In genomic region chr5:171680485-171680884, GRCh38 we compare ENCODE assay signal across 19 cellular contexts.
"Had no signal": no experiment of that assay in that cellular context is flagged by ENCODE, and none has a peak within 500 bp of the region (broad histone marks: within the 10 kb centered on the region; RNA-seq: fewer than 3 reads in every experiment).

No MANE protein-coding gene starts in this region.

- H3K36me3 Mint-ChIP-seq: immature natural killer cell, natural killer cell had no signal

- ATAC-seq: heart left ventricle, natural killer cell, psoas muscle had no signal

- H3K27me3 ChIP-seq: heart left ventricle, right atrium auricular region, thyroid gland had no signal

- H3K9me3 ChIP-seq: heart left ventricle, left ventricle myocardium inferior, psoas muscle, right atrium auricular region, thyroid gland had no signal

- FAIRE-seq: endometrium had no signal

- H3K4me1 Mint-ChIP-seq: immature natural killer cell, natural killer cell had no signal

- H3K4me3 ChIP-seq: heart left ventricle, left ventricle myocardium inferior, psoas muscle, right atrium auricular region, thyroid gland had no signal

- DNase-seq: activated effector memory CD4-positive, alpha-beta T cell treated with Interleukin-2 at 50 U/mL for 16 hours; activated naive CD4-positive, alpha-beta T cell treated with anti-CD3 and anti-CD28 coated beads for 36 hours; activated T-cell treated with anti-CD3 and anti-CD28 coated beads, Interleukin-2, amount 50 U/mL, for 48 hours; cerebellar nuclear complex; cortex of kidney; heart left ventricle; immature natural killer cell; kidney glomerular epithelial cell; left ventricle myocardium inferior; midbrain; natural killer cell; psoas muscle; stimulated activated CD4-positive, alpha-beta T cell treated with anti-CD3 and anti-CD28 coated beads, Interleukin-4, amount 100 ng/mL, for 4 hours; substantia nigra; T-helper 9 cell; thyroid gland had no signal

- H3K36me3 ChIP-seq: heart left ventricle, left ventricle myocardium inferior, right atrium auricular region, thyroid gland had no signal

- H3K27ac Mint-ChIP-seq: activated naive CD4-positive, alpha-beta T cell treated with anti-CD3 and anti-CD28 coated beads for 36 hours; immature natural killer cell; natural killer cell; stimulated activated naive CD8-positive, alpha-beta T cell treated with anti-CD3 and anti-CD28 coated beads, Interleukin-15, Interleukin-2, amounts not matched to agents 100 ng/mL and 50 ng/mL, for 24 hours had no signal

- H3K4me3 Mint-ChIP-seq: activated naive CD4-positive, alpha-beta T cell treated with anti-CD3 and anti-CD28 coated beads for 36 hours; immature natural killer cell; natural killer cell; stimulated activated naive CD8-positive, alpha-beta T cell treated with anti-CD3 and anti-CD28 coated beads, Interleukin-15, Interleukin-2, amounts not matched to agents 100 ng/mL and 50 ng/mL, for 24 hours had no signal

- H3K4me1 ChIP-seq: left ventricle myocardium inferior, psoas muscle, right atrium auricular region, thyroid gland had no signal

- H3K9me3 Mint-ChIP-seq: activated naive CD4-positive, alpha-beta T cell treated with anti-CD3 and anti-CD28 coated beads for 36 hours; immature natural killer cell; natural killer cell; stimulated activated naive CD8-positive, alpha-beta T cell treated with anti-CD3 and anti-CD28 coated beads, Interleukin-15, Interleukin-2, amounts not matched to agents 100 ng/mL and 50 ng/mL, for 24 hours had no signal

- H3K27ac ChIP-seq: heart left ventricle, left ventricle myocardium inferior, psoas muscle, right atrium auricular region, thyroid gland had no signal
